Comparison of ENCODE assay signal across 11 cellular contexts in genomic region chr15:94845391-94845718, GRCh38.
DNase-seq lines count a peak whose midpoint lies in the region; ATAC-seq and TF ChIP-seq lines count a peak whose summit lies in the region.
"Had no signal": no experiment of that assay in that cellular context is flagged by ENCODE, and none has a peak within 500 bp of the region (broad histone marks: within the 10 kb centered on the region; RNA-seq: fewer than 3 reads in every experiment).

No MANE protein-coding gene starts in this region.

- peaks cover 34% of the 10 kb centered on the region for H3K27me3 Mint-ChIP-seq in activated CD4-positive, alpha-beta T cell treated with anti-CD3 and anti-CD28 coated beads, Interleukin-2, amount 10 ng/mL, durations not matched to agents 7 days and 5 days
- peaks cover 7% of the 10 kb centered on the region for H3K27me3 Mint-ChIP-seq in endodermal cell (ENCODE audit: insufficient read depth)
- peaks cover 20 to 60% of the 10 kb centered on the region in 2 donors for H3K27me3 Mint-ChIP-seq in natural killer cell (ENCODE audit: low read depth in 2 of 2)

- H3K4me1 ChIP-seq in endodermal cell (ENCODE audit: control insufficient read depth, insufficient read depth, low read length) = no peaks in the 10 kb centered on the region
- peaks cover 4 to 13% (median 11%) of the 10 kb centered on the region in 4 donors for H3K4me1 ChIP-seq in upper lobe of left lung

- ATAC-seq in natural killer cell (no peak), upper lobe of left lung (ENCODE audit: low FRiP score in 2 of 2) (no peak), GM21390 (IDR thresholded peaks at IDR 0.05; ENCODE audit: unreplicated experiment) (no peak)
- ATAC-seq: Panc1 had no signal

- no peak for TF ChIP-seq POLR2A in upper lobe of left lung (IDR thresholded peaks at IDR 0.05)

- H3K27ac ChIP-seq in endodermal cell (ENCODE audit: low read depth, low read length) (peak overlapping the region; percentile 26), upper lobe of left lung (peak overlapping the region; percentile 71 to 86 (median 78))

- H3K4me3 ChIP-seq in endodermal cell (ENCODE audit: low read length) (peak overlapping the region; percentile 56), upper lobe of left lung (peak overlapping the region in 3 of 4 donors; percentile 46 to 54 (median 50))

- no peaks in the 10 kb centered on the region for H3K27me3 ChIP-seq in endodermal cell (ENCODE audit: control insufficient read depth, insufficient read depth, low read length, poor library complexity, severe bottlenecking)
- no peaks in the 10 kb centered on the region for H3K27me3 ChIP-seq in upper lobe of left lung

- H3K9ac ChIP-seq in endodermal cell (ENCODE audit: extremely low read depth, low read length, poor library complexity, severe bottlenecking) = peak overlapping the region; percentile 4

- intact Hi-C loops in natural killer cell (cut with micrococcal nuclease) = no loop called here

- H3K36me3 Mint-ChIP-seq in activated CD4-positive, alpha-beta T cell treated with anti-CD3 and anti-CD28 coated beads, Interleukin-2, amount 10 ng/mL, durations not matched to agents 7 days and 5 days (ENCODE audit: low read depth) = no peaks in the 10 kb centered on the region
- peaks cover 8% of the 10 kb centered on the region for H3K36me3 Mint-ChIP-seq in endodermal cell (ENCODE audit: low read depth)
- H3K36me3 Mint-ChIP-seq in natural killer cell = no peaks in the 10 kb centered on the region

- H3K9me3 ChIP-seq in endodermal cell (ENCODE audit: control insufficient read depth, low read length) (peaks cover 17% of the 10 kb centered on the region), upper lobe of left lung (peaks cover 0 to 9% (median 5%) of the 10 kb centered on the region in 4 donors)

- WGBS in endodermal cell (ENCODE audit: insufficient coverage in 1 of 2, insufficient read length in 1 of 2), 2 experiments = 50 to 59% methylated on average over 4 to 9 of the region's 9 CpGs
- 13 to 23% methylated on average over 9 of the region's 9 CpGs for WGBS in upper lobe of left lung, 2 donors

- no peaks in the 10 kb centered on the region for H3K36me3 ChIP-seq in endodermal cell (ENCODE audit: control insufficient read depth, insufficient read depth, low read length)
- no peaks in the 10 kb centered on the region for H3K36me3 ChIP-seq in upper lobe of left lung

- DNase-seq in activated CD4-positive, alpha-beta T cell treated with anti-CD3 and anti-CD28 coated beads, Interleukin-2, amount 10 ng/mL, durations not matched to agents 7 days and 5 days = no peak
- DNase-seq in activated CD4-positive, alpha-beta T cell treated with anti-CD3 and anti-CD28 coated beads for 4 hours = no peak
- DNase-seq in endodermal cell = no peak
- DNase-seq in natural killer cell = no peak
- no peak for DNase-seq in upper lobe of left lung
- no peak for DNase-seq in HPDE6-E6E7 (ENCODE audit: extremely low spot score)
- no peak for DNase-seq in NCI-H187 (lab: John Stamatoyannopoulos, UW)
- DNase-seq: 8988T, NCI-H1694 treated with DMSO at 0.1 percent for 48 hours had no signal

- CTCF ChIA-PET in activated CD4-positive, alpha-beta T cell treated with anti-CD3 and anti-CD28 coated beads, Interleukin-2, amount 10 ng/mL, durations not matched to agents 7 days and 5 days (lab: Charles Lee) = no interaction called here

- TF ChIP-seq CTCF in endodermal cell (conservative IDR thresholded peaks at IDR 0.05) (no peak), natural killer cell (IDR thresholded peaks at IDR 0.05) (no peak), upper lobe of left lung (IDR thresholded peaks at IDR 0.05) (no peak)

- no peaks in the 10 kb centered on the region for H3K9me3 Mint-ChIP-seq in activated CD4-positive, alpha-beta T cell treated with anti-CD3 and anti-CD28 coated beads, Interleukin-2, amount 10 ng/mL, durations not matched to agents 7 days and 5 days
- peaks cover 52% of the 10 kb centered on the region for H3K9me3 Mint-ChIP-seq in endodermal cell
- peaks cover 0 to 7% of the 10 kb centered on the region in 2 donors for H3K9me3 Mint-ChIP-seq in natural killer cell

- H3K4me1 Mint-ChIP-seq in activated CD4-positive, alpha-beta T cell treated with anti-CD3 and anti-CD28 coated beads, Interleukin-2, amount 10 ng/mL, durations not matched to agents 7 days and 5 days = no peaks in the 10 kb centered on the region
- H3K4me1 Mint-ChIP-seq in endodermal cell (peaks cover 19% of the 10 kb centered on the region), natural killer cell (peaks cover 5 to 8% of the 10 kb centered on the region in 2 donors)

- no peak overlapping the region for H3K4me3 Mint-ChIP-seq in activated CD4-positive, alpha-beta T cell treated with anti-CD3 and anti-CD28 coated beads, Interleukin-2, amount 10 ng/mL, durations not matched to agents 7 days and 5 days
- H3K4me3 Mint-ChIP-seq in endodermal cell = peak overlapping the region; percentile 55
- H3K4me3 Mint-ChIP-seq in natural killer cell = peak overlapping the region; percentile 64

- TF ChIP-seq EP300 in upper lobe of left lung (IDR thresholded peaks at IDR 0.05) = no peak

- H3K27ac Mint-ChIP-seq in activated CD4-positive, alpha-beta T cell treated with anti-CD3 and anti-CD28 coated beads, Interleukin-2, amount 10 ng/mL, durations not matched to agents 7 days and 5 days = peak overlapping the region; percentile 51
- H3K27ac Mint-ChIP-seq in endodermal cell (peak overlapping the region; percentile 94), natural killer cell (no peak overlapping the region)

- POLR2A ChIA-PET in activated CD4-positive, alpha-beta T cell treated with anti-CD3 and anti-CD28 coated beads, Interleukin-2, amount 10 ng/mL, durations not matched to agents 7 days and 5 days (lab: Charles Lee) = no interaction called here

Comparison
In these comparisons a context has a peak if more than half of its experiments do, and no peak if none do; other contexts are left out.
1. H3K27ac Mint-ChIP-seq: peak in activated CD4-positive, alpha-beta T cell treated with anti-CD3 and anti-CD28 coated beads, Interleukin-2, amount 10 ng/mL, durations not matched to agents 7 days and 5 days (single experiment) and endodermal cell (single experiment); none in natural killer cell (0 of 2).